ENCODE assay signal across 10 cellular contexts in genomic region chrX:47568656-47569295, GRCh38. TPM values are rescaled to one million over a fixed set of nuclear protein-coding genes. Genes with fewer than 3 reads are reported as not detected.
DNase-seq lines count a peak whose midpoint lies in the region; ATAC-seq and TF ChIP-seq lines count a peak whose summit lies in the region.
"Had no signal": no experiment of that assay in that cellular context is flagged by ENCODE, and none has a peak within 500 bp of the region (broad histone marks: within the 10 kb centered on the region; RNA-seq: fewer than 3 reads in every experiment).

No MANE protein-coding gene starts in this region.

- DNase-seq in heart left ventricle (no peak), Right ventricle myocardium inferior (ENCODE audit: missing footprints) (no peak), foreskin keratinocyte (no peak), upper lobe of right lung (no peak), COR-L47 (lab: John Stamatoyannopoulos, UW) (no peak), middle frontal gyrus (ENCODE audit: extremely low spot score, low spot score) (no peak)
- DNase-seq: NCI-H1930 had no signal

- H3K4me3 ChIP-seq in heart left ventricle (no peak overlapping the region), upper lobe of right lung (no peak overlapping the region)
- H3K4me3 ChIP-seq: prostate gland had no signal

- H3K27ac ChIP-seq in heart left ventricle (no peak overlapping the region), VCaP (no peak overlapping the region), foreskin keratinocyte (no peak overlapping the region), upper lobe of right lung (no peak overlapping the region)
- H3K27ac ChIP-seq: prostate gland had no signal

- TF ChIP-seq CTCF in heart left ventricle (IDR thresholded peaks at IDR 0.05) (peak in 8 of 12 donors; percentile 13 to 38 (median 30)), VCaP (conservative IDR thresholded peaks at IDR 0.05) (peak; percentile 25; the same call in 1 of the 2 replicates), foreskin keratinocyte (conservative IDR thresholded peaks at IDR 0.05) (peak; percentile 40), upper lobe of right lung (IDR thresholded peaks at IDR 0.05) (peak; percentile 29)

- TF ChIP-seq POLR2A in heart left ventricle (IDR thresholded peaks at IDR 0.05) = no peak

- H3K36me3 ChIP-seq in heart left ventricle (peaks cover 0 to 78% (median 62%) of the 10 kb centered on the region in 9 donors), upper lobe of right lung (peaks cover 43% of the 10 kb centered on the region)
- H3K36me3 ChIP-seq: prostate gland had no signal

- 91 to 94% (median 92%) methylated on average over 13 of the region's 13 CpGs for WGBS in heart left ventricle, 4 donors

- H3K27me3 ChIP-seq in heart left ventricle (no peaks in the 10 kb centered on the region), foreskin keratinocyte (no peaks in the 10 kb centered on the region), upper lobe of right lung (no peaks in the 10 kb centered on the region)

- intact Hi-C loops in heart left ventricle (cut with DNase I) (loop anchor here in 5 of 10 donors (10.0 kb wide), 5 partner anchors 46 to 456 kb away; partner anchors contain the start of genes CFP (in 1 of the 5) and SYN1 (in 1 of the 5)), Right ventricle myocardium inferior (cut with DNase I) (no loop called here), upper lobe of right lung (cut with DNase I) (no loop called here)

- ATAC-seq in heart left ventricle = no peak
- no peak for ATAC-seq in Right ventricle myocardium inferior
- ATAC-seq in foreskin keratinocyte = peak; percentile 34
- peak; percentile 49 for ATAC-seq in upper lobe of right lung
- ATAC-seq in GM21737 (IDR thresholded peaks at IDR 0.05; ENCODE audit: unreplicated experiment) = no peak

- H3K9me3 ChIP-seq in heart left ventricle = no peaks in the 10 kb centered on the region
- H3K9me3 ChIP-seq in upper lobe of right lung = no peaks in the 10 kb centered on the region
- H3K9me3 ChIP-seq: prostate gland had no signal

- H3K4me1 ChIP-seq in heart left ventricle (peaks cover 0 to 5% (median 0%) of the 10 kb centered on the region in 12 donors), foreskin keratinocyte (no peaks in the 10 kb centered on the region), upper lobe of right lung (no peaks in the 10 kb centered on the region)
- H3K4me1 ChIP-seq: prostate gland had no signal

RNA-seq across cellular contexts. Expression of gene ARAF, which starts 7.8 kb away (rescaled TPM):
- total RNA-seq in heart left ventricle (10 to 100 TPM; 68.3 to 97.6 (median 85.1) TPM), Right ventricle myocardium inferior (76.5 TPM), foreskin keratinocyte (39.1 and 40.6 TPM in 2 replicates), upper lobe of right lung (87.4 TPM)
- polyA plus RNA-seq in heart left ventricle (10 to 100 TPM; 36.3 to 70.7 TPM), foreskin keratinocyte (40.7 and 42.8 TPM in 2 replicates)

RNA-seq across cellular contexts. Expression of gene TIMP1, which starts 13.5 kb away (rescaled TPM):
- total RNA-seq in heart left ventricle = 100 to 1,000 TPM in 5 of 9 donors, 10 to 100 TPM in 4; 52.5 to 864 (median 177) TPM
- polyA plus RNA-seq in heart left ventricle = 100 to 1,000 TPM in 1 of 2 donors, 10 to 100 TPM in 1; 83.9 to 398 TPM
- total RNA-seq in Right ventricle myocardium inferior = 112 TPM
- total RNA-seq in foreskin keratinocyte = 158 and 163 TPM in 2 replicates
- 231 and 234 TPM in 2 replicates for polyA plus RNA-seq in foreskin keratinocyte
- total RNA-seq in upper lobe of right lung = 324 TPM

RNA-seq across cellular contexts. Expression of gene SYN1, which starts 50.9 kb away (rescaled TPM):
- total RNA-seq in heart left ventricle (10 to 100 TPM in 5 of 9 donors, 1 to 10 TPM in 4; 7.1 to 20.5 (median 11.2) TPM), Right ventricle myocardium inferior (11.1 TPM), foreskin keratinocyte (0.71 TPM in 2 replicates), upper lobe of right lung (0.75 TPM)
- polyA plus RNA-seq in heart left ventricle (10 to 100 TPM; 11.3 to 20.5 TPM), foreskin keratinocyte (1.9 and 2.9 TPM in 2 replicates)

Comparison
In these comparisons a context has a peak if more than half of its experiments do, and no peak if none do; other contexts are left out.
1. ATAC-seq: peak in foreskin keratinocyte (single experiment) and upper lobe of right lung (single experiment); none in heart left ventricle (0 of 4), Right ventricle myocardium inferior (single experiment) and GM21737 (single experiment).
2. Peak in every context shown above with its lines, with median percentiles within 50 percentile points of each other: CTCF ChIP-seq.